Comparison of ENCODE assay signal across 13 cellular contexts in the genomic region with DNA sequence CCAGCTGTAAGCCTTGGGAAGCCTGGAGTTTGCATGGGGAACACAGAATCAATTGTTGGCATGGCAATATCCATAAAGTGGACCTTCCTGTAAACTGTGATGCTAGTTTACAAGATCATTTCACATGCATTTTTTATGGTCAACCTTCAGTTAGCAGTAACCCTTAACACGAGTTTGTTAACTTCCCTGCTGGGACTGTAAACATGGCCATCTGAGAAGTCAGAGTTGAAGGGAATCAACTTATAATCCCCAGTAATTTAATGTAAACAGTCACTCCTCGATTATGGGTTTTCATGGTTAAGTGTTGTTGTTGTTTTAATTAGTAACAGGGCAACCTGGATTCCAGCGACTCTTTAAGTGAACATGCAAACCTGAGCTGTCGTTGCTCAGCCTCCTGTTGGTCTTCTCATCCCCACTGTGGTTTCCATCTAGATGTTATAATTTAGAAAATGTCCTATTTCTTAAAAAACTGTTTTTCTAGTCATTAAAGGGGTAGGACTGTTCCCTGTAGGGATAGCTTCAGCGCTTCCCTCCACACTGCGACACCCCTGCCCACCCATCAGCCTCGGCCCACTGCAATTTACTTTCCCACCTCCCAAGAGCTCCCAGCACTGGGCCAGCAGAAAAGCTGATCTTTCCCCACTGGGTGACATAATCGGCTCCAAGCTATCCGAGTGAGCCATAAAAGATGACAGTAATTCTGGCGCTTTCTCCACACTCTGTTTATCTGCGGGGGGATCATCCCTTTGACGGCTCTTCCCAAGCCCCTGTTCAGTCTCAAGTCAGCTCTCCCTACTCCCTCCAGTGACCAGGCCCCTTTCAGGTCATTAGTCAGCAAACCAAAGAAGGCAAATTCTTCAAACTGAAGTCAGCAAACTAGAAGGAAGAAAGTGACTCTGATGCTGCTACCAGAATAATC.
DNase-seq lines count a peak whose midpoint lies in the region; TF ChIP-seq lines count a peak whose summit lies in the region.
"Had no signal": no experiment of that assay in that cellular context is flagged by ENCODE, and none has a peak within 500 bp of the region (broad histone marks: within the 10 kb centered on the region; RNA-seq: fewer than 3 reads in every experiment).

No MANE protein-coding gene starts in this region.

- peaks cover 5% of the 10 kb centered on the region for H3K9me3 ChIP-seq in trophoblast cell (ENCODE audit: insufficient read depth, low read depth, low read length)

- no peak overlapping the region for H2BK120ac ChIP-seq in trophoblast cell (ENCODE audit: insufficient read depth, low read length, poor library complexity)

- peaks cover 17% of the 10 kb centered on the region for H3K36me3 Mint-ChIP-seq in type B pancreatic cell

- no CpG with 5 or more reads among the region's 12 CpGs for WGBS in trophoblast cell (ENCODE audit: extremely low coverage, insufficient coverage, insufficient read length)

- H3K4me3 ChIP-seq in BJ (ENCODE audit: low read depth, low read length) (no peak overlapping the region), trophoblast cell (ENCODE audit: low read depth, low read length) (no peak overlapping the region)

- H3K79me1 ChIP-seq in trophoblast cell (ENCODE audit: low read length): no peaks in the 10 kb centered on the region

- no peaks in the 10 kb centered on the region for H3K79me2 ChIP-seq in trophoblast cell (ENCODE audit: control insufficient read depth, insufficient read depth, low read length, poor library complexity)

- H3K4me2 ChIP-seq in trophoblast cell (ENCODE audit: low read length): no peak overlapping the region

- H3K4me1 ChIP-seq in trophoblast cell (ENCODE audit: control insufficient read depth in 1 of 2, insufficient read depth in 2 of 2, low read length in 2 of 2): peaks cover 11 to 20% of the 10 kb centered on the region in 2 experiments

- H2BK12ac ChIP-seq in trophoblast cell (ENCODE audit: low read length): no peak overlapping the region

- H4K12ac ChIP-seq in trophoblast cell (ENCODE audit: low read depth, low read length): no peak overlapping the region

- H3K18ac ChIP-seq in trophoblast cell (ENCODE audit: low read length): no peak overlapping the region

- H3K4me1 Mint-ChIP-seq in type B pancreatic cell (ENCODE audit: unreplicated experiment): peaks cover 50% of the 10 kb centered on the region

- no peaks in the 10 kb centered on the region for H3K27me3 Mint-ChIP-seq in type B pancreatic cell

- no peaks in the 10 kb centered on the region for H3K9me3 Mint-ChIP-seq in type B pancreatic cell

- no peak overlapping the region for H2AFZ ChIP-seq in trophoblast cell (ENCODE audit: insufficient read depth, low read length, poor library complexity)

- no peak overlapping the region for H3K4me3 Mint-ChIP-seq in type B pancreatic cell
- H3K4me3 Mint-ChIP-seq: activated CD8-positive, alpha-beta T cell treated with anti-CD3 and anti-CD28 coated beads, Interleukin-2, amount 10 ng/mL, durations not matched to agents 7 days and 5 days had no signal

- H3K36me3 ChIP-seq in BJ (ENCODE audit: control insufficient read depth, insufficient read depth, low read length) (peaks cover 16% of the 10 kb centered on the region), trophoblast cell (ENCODE audit: control insufficient read depth in 1 of 2, insufficient read depth in 2 of 2, low read length in 2 of 2) (peaks cover 16 to 19% of the 10 kb centered on the region in 2 experiments)

- no peak overlapping the region for H3K23ac ChIP-seq in trophoblast cell (ENCODE audit: low read length)

- no peak overlapping the region for H3K14ac ChIP-seq in trophoblast cell (ENCODE audit: low read length)

- no peak overlapping the region for H3K9ac ChIP-seq in trophoblast cell (ENCODE audit: low read length)

- peak; percentile 55 for DNase-seq in BJ (ENCODE audit: low read depth)
- DNase-seq in RPMI7951 (ENCODE audit: low read depth): peak; percentile 47
- peak; percentile 55 for DNase-seq in fibroblast of gingiva (ENCODE audit: low read depth)
- DNase-seq in trophoblast cell: peak in 1 of 2 donors; percentile 28
- no peak for DNase-seq in NCI-H526 treated with DMSO at 0.1 percent for 48 hours (lab: John Stamatoyannopoulos, UW)
- DNase-seq in type B pancreatic cell (ENCODE audit: extremely low spot score, unreplicated experiment): no peak
- DNase-seq in activated CD4-positive, CD25-positive, alpha-beta regulatory T cell treated with anti-CD3 and anti-CD28 coated beads, Interleukin-2, amount 50 U/mL, for 72 hours: no peak
- no peak for DNase-seq in dermis blood vessel endothelial cell
- DNase-seq: activated CD8-positive, alpha-beta T cell treated with anti-CD3 and anti-CD28 coated beads, Interleukin-2, amount 10 ng/mL, durations not matched to agents 7 days and 5 days; central memory CD4-positive, alpha-beta T cell; COR-L47; KBM-7; stimulated activated CD4-positive, alpha-beta T cell treated with anti-CD3 and anti-CD28 coated beads, Interleukin-4, amount 100 ng/mL, for 1 hour had no signal

- POLR2A ChIA-PET in BJ (lab: Charles Lee): interaction anchor here (0.5 to 0.7 kb wide), 2 partner anchors 10 to 96 kb away, joined by 3 to 4 read pairs; no protein-coding TSS in a partner anchor

- CTCF ChIA-PET in BJ (lab: Yijun Ruan, JAX): interaction anchor here (0.9 to 2.8 kb wide), 5 partner anchors 10 to 73 kb away, joined by 3 to 18 read pairs (median 4); no protein-coding TSS in a partner anchor

- H4K8ac ChIP-seq in trophoblast cell (ENCODE audit: low read depth, low read length): no peak overlapping the region

- no peaks in the 10 kb centered on the region for H3K27me3 ChIP-seq in BJ (ENCODE audit: control insufficient read depth, insufficient read depth, low read length)
- H3K27me3 ChIP-seq in trophoblast cell (ENCODE audit: insufficient read depth, low read length): no peaks in the 10 kb centered on the region

- H3K4ac ChIP-seq in trophoblast cell (ENCODE audit: low read depth, low read length): no peak overlapping the region

- no peak overlapping the region for H2BK5ac ChIP-seq in trophoblast cell (ENCODE audit: low read depth, low read length, poor library complexity)

- TF ChIP-seq CTCF in BJ (IDR thresholded peaks at IDR 0.05; ENCODE audit: insufficient read depth, low read depth, low read length): no peak
- no peak for TF ChIP-seq CTCF in type B pancreatic cell (conservative IDR thresholded peaks at IDR 0.05)

- H2AK5ac ChIP-seq in trophoblast cell (ENCODE audit: low read length): no peak overlapping the region

- no peak overlapping the region for H3K27ac Mint-ChIP-seq in type B pancreatic cell
- H3K27ac Mint-ChIP-seq: activated CD8-positive, alpha-beta T cell treated with anti-CD3 and anti-CD28 coated beads, Interleukin-2, amount 10 ng/mL, durations not matched to agents 7 days and 5 days had no signal

- no peak overlapping the region for H4K91ac ChIP-seq in trophoblast cell (ENCODE audit: low read depth, low read length)

- peak overlapping the region; percentile 76 for H3K27ac ChIP-seq in trophoblast cell (ENCODE audit: low read depth, low read length)

Comparison
In these comparisons a context has a peak if more than half of its experiments do, and no peak if none do; other contexts are left out.
1. DNase-seq: peak in BJ (single experiment), RPMI7951 (single experiment) and fibroblast of gingiva (single experiment); none in NCI-H526 treated with DMSO at 0.1 percent for 48 hours (single experiment), type B pancreatic cell (single experiment), activated CD4-positive, CD25-positive, alpha-beta regulatory T cell treated with anti-CD3 and anti-CD28 coated beads, Interleukin-2, amount 50 U/mL, for 72 hours (single experiment) and dermis blood vessel endothelial cell (single experiment).